ENCODE assay signal across 8 cellular contexts in the genomic region with DNA sequence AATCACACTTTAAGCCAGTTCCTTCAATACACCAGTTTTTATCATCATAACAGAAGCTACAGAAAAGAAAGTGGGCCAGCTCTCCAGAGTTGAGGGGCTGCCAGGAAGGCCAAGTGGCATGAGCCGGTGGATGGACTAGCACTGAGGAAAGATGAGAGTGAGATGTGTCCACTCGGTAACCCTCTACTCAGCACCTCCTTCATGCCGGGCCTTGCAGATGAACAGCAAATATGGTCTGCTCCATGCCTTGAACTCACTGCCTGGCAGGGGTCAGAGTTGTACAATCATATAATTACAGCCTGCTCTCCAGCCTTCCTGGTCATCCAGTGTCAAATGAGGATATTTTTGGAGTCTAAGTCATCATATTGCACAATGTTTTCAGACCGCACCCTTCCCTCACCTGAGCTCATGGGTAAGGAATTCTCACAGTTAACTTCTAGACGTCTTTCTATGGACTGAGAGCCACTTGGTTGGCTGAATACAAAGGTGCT. TPM values are rescaled to one million over a fixed set of nuclear protein-coding genes. Genes with fewer than 3 reads are reported as not detected.
A peak's percentile ranks its signal among the peaks of the same experiment; 100 is the strongest.
DNase-seq lines count a peak whose midpoint lies in the region; ATAC-seq lines count a peak whose summit lies in the region.

No MANE protein-coding gene starts in this region.

- H3K36me3 ChIP-seq in SJSA1 = peaks cover 70% of the 10 kb centered on the region

- H3K4me3 Mint-ChIP-seq in activated CD8-positive, alpha-beta memory T cell treated with anti-CD3 and anti-CD28 coated beads, Interleukin-2, amount 10 ng/mL, durations not matched to agents 7 days and 5 days = no peak overlapping the region

- H3K27me3 ChIP-seq in SJSA1 (replicated peaks) = no peaks in the 10 kb centered on the region

- no peaks in the 10 kb centered on the region for H3K9me3 Mint-ChIP-seq in activated CD8-positive, alpha-beta memory T cell treated with anti-CD3 and anti-CD28 coated beads, Interleukin-2, amount 10 ng/mL, durations not matched to agents 7 days and 5 days (ENCODE audit: low read depth)

- H3K27me3 Mint-ChIP-seq in activated CD8-positive, alpha-beta memory T cell treated with anti-CD3 and anti-CD28 coated beads, Interleukin-2, amount 10 ng/mL, durations not matched to agents 7 days and 5 days = peaks cover 26% of the 10 kb centered on the region

- H3K4me1 Mint-ChIP-seq in activated CD8-positive, alpha-beta memory T cell treated with anti-CD3 and anti-CD28 coated beads, Interleukin-2, amount 10 ng/mL, durations not matched to agents 7 days and 5 days = peaks cover 16% of the 10 kb centered on the region

- H3K27ac ChIP-seq in SJSA1 = 0 out of 2 replicates have a peak overlapping the region, but pooled peaks have one; percentile 44

- CTCF ChIA-PET in activated CD8-positive, alpha-beta memory T cell treated with anti-CD3 and anti-CD28 coated beads, Interleukin-2, amount 10 ng/mL, durations not matched to agents 7 days and 5 days (lab: Charles Lee) = interaction anchor here (0.7 to 1.0 kb wide), 2 partner anchors 26 to 242 kb away, joined by 3 read pairs; no protein-coding TSS in a partner anchor

- no peak overlapping the region for H3K27ac Mint-ChIP-seq in activated CD8-positive, alpha-beta memory T cell treated with anti-CD3 and anti-CD28 coated beads, Interleukin-2, amount 10 ng/mL, durations not matched to agents 7 days and 5 days

- no peak overlapping the region for H3K4me3 ChIP-seq in SJSA1
- H3K4me3 ChIP-seq in skeletal muscle cell (ENCODE audit: low read depth, low read length) = no peak overlapping the region

- no peaks in the 10 kb centered on the region for H3K36me3 Mint-ChIP-seq in activated CD8-positive, alpha-beta memory T cell treated with anti-CD3 and anti-CD28 coated beads, Interleukin-2, amount 10 ng/mL, durations not matched to agents 7 days and 5 days

- no peaks in the 10 kb centered on the region for H3K9me3 ChIP-seq in SJSA1 (replicated peaks)

- no peak for ATAC-seq in HG02610 (IDR thresholded peaks at IDR 0.05; ENCODE audit: unreplicated experiment)
- ATAC-seq in activated CD8-positive, alpha-beta memory T cell treated with anti-CD3 and anti-CD28 coated beads, Interleukin-2, amount 10 ng/mL, durations not matched to agents 7 days and 5 days = no peak

- peaks cover 34% of the 10 kb centered on the region for H3K4me1 ChIP-seq in SJSA1 (replicated peaks)

- DNase-seq in H4 (ENCODE audit: low spot score) = peak; percentile 68
- DNase-seq in SJSA1 (ENCODE audit: low read depth in 1 of 2, low spot score in 2 of 2) = peak in 1 of 2 experiments; percentile 26
- peak; percentile 82 for DNase-seq in glomerular visceral epithelial cell (ENCODE audit: extremely low spot score)
- peak; percentile 52 for DNase-seq in skeletal muscle cell (ENCODE audit: low read depth)
- no peak for DNase-seq in D341Med (ENCODE audit: low spot score)
- no peak for DNase-seq in cerebellar nuclear complex (lab: John Stamatoyannopoulos, UW)
- DNase-seq in activated CD8-positive, alpha-beta memory T cell treated with anti-CD3 and anti-CD28 coated beads, Interleukin-2, amount 10 ng/mL, durations not matched to agents 7 days and 5 days = no peak

RNA-seq across cellular contexts. Expression of gene MGLL, which starts 4.9 kb away (rescaled TPM):
- total RNA-seq in H4 (2014; rRNA removed; shearing (Covaris generic)) = 2.1 and 4.6 TPM in 2 replicates
- total RNA-seq in SJSA1 (2014; rRNA removed; shearing (Covaris generic)) = 31.9 and 47.7 TPM in 2 replicates
- total RNA-seq in activated CD8-positive, alpha-beta memory T cell treated with anti-CD3 and anti-CD28 coated beads, Interleukin-2, amount 10 ng/mL, durations not matched to agents 7 days and 5 days = 1 to 10 TPM; 3.4 to 5.0 TPM

Comparison
In these comparisons a context has a peak if more than half of its experiments do, and no peak if none do; other contexts are left out.
1. DNase-seq: peak in H4 (single experiment), glomerular visceral epithelial cell (single experiment) and skeletal muscle cell (single experiment); none in D341Med (single experiment), cerebellar nuclear complex (0 of 2) and activated CD8-positive, alpha-beta memory T cell treated with anti-CD3 and anti-CD28 coated beads, Interleukin-2, amount 10 ng/mL, durations not matched to agents 7 days and 5 days (single experiment).